1 cellular context compared by ENCODE assay signal in the genomic region with DNA sequence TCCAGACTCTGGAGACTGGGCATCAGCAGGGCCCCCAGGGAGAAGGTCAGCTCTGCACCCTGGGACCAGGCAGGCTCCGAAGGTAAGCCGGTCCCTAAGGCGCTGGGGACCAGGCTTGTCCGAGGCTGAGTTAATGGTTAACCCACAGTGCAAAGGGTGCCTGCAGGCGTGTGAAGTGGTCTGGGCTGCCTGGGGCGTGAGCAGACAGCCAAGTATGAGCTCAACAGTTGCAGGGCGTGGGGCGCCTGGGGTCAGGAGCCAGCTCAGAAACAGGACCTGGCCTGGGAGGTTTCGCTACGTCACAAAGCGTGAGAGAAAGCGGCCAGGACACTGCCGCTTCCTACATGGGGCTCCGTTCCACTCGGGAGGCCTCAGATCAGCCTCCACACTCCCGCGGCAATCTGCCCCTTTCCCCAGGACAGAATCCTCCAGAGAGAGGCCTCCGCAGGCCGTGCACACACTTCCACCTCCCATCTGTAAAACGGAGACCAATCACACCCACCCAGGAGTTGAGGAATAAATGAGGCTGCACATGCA.
TF ChIP-seq lines count a peak whose summit lies in the region.

No MANE protein-coding gene starts in this region.

TF ChIP-seq in HepG2, 621 proteins besides CTCF, POLR2A, EP300 and RAD21 (continued from another document and continues in another):
- TF ChIP-seq GZF1 (CRISPR knock-in tag; IDR thresholded peaks at IDR 0.05) (no peak), TCF7 (IDR thresholded peaks at IDR 0.05; ENCODE audit: low read depth) (0 out of 2 replicates have a peak, but pooled peaks have one; percentile 36), ZNF709 (CRISPR knock-in tag; IDR thresholded peaks at IDR 0.05) (no peak), ZNF124 (CRISPR knock-in tag; IDR thresholded peaks at IDR 0.05) (no peak), CENPT (CRISPR knock-in tag; IDR thresholded peaks at IDR 0.05; ENCODE audit: low read depth) (no peak), ZBTB20 (CRISPR knock-in tag; IDR thresholded peaks at IDR 0.05; ENCODE audit: borderline replicate concordance, low read depth) (peak; percentile 19; the same call in 1 of the 2 replicates), MYNN (CRISPR knock-in tag; IDR thresholded peaks at IDR 0.05; ENCODE audit: low read depth) (no peak), BHLHE40 (IDR thresholded peaks at IDR 0.05; ENCODE audit: low read length) (peak; percentile 82), JUN (CRISPR knock-in tag; IDR thresholded peaks at IDR 0.05) (peak; percentile 65; the same call in 1 of the 2 replicates), ZNF34 (CRISPR knock-in tag; IDR thresholded peaks at IDR 0.05; ENCODE audit: borderline replicate concordance) (0 out of 2 replicates have a peak, but pooled peaks have one; percentile 49), SIX4 (CRISPR knock-in tag; IDR thresholded peaks at IDR 0.05) (peak; percentile 64; the same call in 1 of the 2 replicates), ZFX (CRISPR knock-in tag; IDR thresholded peaks at IDR 0.05; ENCODE audit: low read depth) (peak; percentile 80), ZBTB7B (CRISPR knock-in tag; IDR thresholded peaks at IDR 0.05) (peak; percentile 89), ZNF451 (CRISPR knock-in tag; IDR thresholded peaks at IDR 0.05) (no peak), ZNF607 (CRISPR knock-in tag; IDR thresholded peaks at IDR 0.05; ENCODE audit: borderline replicate concordance) (0 out of 2 replicates have a peak, but pooled peaks have one; percentile 34), ZKSCAN5 (CRISPR knock-in tag; IDR thresholded peaks at IDR 0.05) (no peak), POGZ (CRISPR knock-in tag; IDR thresholded peaks at IDR 0.05) (no peak), NFE2L2 (IDR thresholded peaks at IDR 0.05; ENCODE audit: low read length) (no peak), ZNF547 (CRISPR knock-in tag; IDR thresholded peaks at IDR 0.05) (peak; percentile 41; the same call in 1 of the 2 replicates), BRCA1 (CRISPR knock-in tag; IDR thresholded peaks at IDR 0.05) (peak; percentile 91; the same call in 1 of the 2 replicates), SOX6 (IDR thresholded peaks at IDR 0.05) (no peak), SOX6 (CRISPR knock-in tag; IDR thresholded peaks at IDR 0.05) (peak; percentile 82), AGO1 (IDR thresholded peaks at IDR 0.05; ENCODE audit: low read depth, low read length, poor library complexity, severe bottlenecking) (no peak), ZNF614 (CRISPR knock-in tag; IDR thresholded peaks at IDR 0.05; ENCODE audit: borderline replicate concordance) (peak; percentile 61; the same call in 1 of the 2 replicates), CBFB (CRISPR knock-in tag; IDR thresholded peaks at IDR 0.05) (peak; percentile 81; the same call in 1 of the 2 replicates), AGO2 (optimal IDR thresholded peaks at IDR 0.05; ENCODE audit: low read depth, low read length) (no peak)
- TF ChIP-seq, protein P1, sequence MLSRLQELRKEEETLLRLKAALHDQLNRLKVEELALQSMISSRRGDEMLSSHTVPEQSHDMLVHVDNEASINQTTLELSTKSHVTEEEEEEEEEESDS (CRISPR knock-in tag; IDR thresholded peaks at IDR 0.05; ENCODE audit: borderline replicate concordance): no peak
- TF ChIP-seq, protein P2, sequence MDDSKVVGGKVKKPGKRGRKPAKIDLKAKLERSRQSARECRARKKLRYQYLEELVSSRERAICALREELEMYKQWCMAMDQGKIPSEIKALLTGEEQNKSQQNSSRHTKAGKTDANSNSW (CRISPR knock-in tag; IDR thresholded peaks at IDR 0.05; ENCODE audit: borderline replicate concordance): no peak
- TF ChIP-seq, protein P3, sequence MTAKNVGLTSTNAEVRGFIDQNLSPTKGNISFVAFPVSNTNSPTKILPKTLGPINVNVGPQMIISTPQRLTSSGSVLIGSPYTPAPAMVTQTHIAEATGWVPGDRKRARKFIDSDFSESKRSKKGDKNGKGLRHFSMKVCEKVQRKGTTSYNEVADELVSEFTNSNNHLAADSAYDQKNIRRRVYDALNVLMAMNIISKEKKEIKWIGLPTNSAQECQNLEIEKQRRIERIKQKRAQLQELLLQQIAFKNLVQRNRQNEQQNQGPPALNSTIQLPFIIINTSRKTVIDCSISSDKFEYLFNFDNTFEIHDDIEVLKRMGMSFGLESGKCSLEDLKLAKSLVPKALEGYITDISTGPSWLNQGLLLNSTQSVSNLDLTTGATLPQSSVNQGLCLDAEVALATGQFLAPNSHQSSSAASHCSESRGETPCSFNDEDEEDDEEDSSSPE (CRISPR knock-in tag; IDR thresholded peaks at IDR 0.05): no peak
- TF ChIP-seq, protein P4, sequence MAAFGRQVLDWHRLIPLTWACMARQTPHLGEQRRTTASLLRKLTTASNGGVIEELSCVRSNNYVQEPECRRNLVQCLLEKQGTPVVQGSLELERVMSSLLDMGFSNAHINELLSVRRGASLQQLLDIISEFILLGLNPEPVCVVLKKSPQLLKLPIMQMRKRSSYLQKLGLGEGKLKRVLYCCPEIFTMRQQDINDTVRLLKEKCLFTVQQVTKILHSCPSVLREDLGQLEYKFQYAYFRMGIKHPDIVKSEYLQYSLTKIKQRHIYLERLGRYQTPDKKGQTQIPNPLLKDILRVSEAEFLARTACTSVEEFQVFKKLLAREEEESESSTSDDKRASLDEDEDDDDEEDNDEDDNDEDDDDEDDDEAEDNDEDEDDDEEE (CRISPR knock-in tag; IDR thresholded peaks at IDR 0.05): no peak
- TF ChIP-seq, protein P5, sequence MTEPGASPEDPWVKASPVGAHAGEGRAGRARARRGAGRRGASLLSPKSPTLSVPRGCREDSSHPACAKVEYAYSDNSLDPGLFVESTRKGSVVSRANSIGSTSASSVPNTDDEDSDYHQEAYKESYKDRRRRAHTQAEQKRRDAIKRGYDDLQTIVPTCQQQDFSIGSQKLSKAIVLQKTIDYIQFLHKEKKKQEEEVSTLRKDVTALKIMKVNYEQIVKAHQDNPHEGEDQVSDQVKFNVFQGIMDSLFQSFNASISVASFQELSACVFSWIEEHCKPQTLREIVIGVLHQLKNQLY (CRISPR knock-in tag; IDR thresholded peaks at IDR 0.05): peak; percentile 96
- TF ChIP-seq, protein P6, sequence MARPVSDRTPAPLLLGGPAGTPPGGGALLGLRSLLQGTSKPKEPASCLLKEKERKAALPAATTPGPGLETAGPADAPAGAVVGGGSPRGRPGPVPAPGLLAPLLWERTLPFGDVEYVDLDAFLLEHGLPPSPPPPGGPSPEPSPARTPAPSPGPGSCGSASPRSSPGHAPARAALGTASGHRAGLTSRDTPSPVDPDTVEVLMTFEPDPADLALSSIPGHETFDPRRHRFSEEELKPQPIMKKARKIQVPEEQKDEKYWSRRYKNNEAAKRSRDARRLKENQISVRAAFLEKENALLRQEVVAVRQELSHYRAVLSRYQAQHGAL (CRISPR knock-in tag; IDR thresholded peaks at IDR 0.05; ENCODE audit: not compliant biosample characterization): no peak
- TF ChIP-seq, protein P7, sequence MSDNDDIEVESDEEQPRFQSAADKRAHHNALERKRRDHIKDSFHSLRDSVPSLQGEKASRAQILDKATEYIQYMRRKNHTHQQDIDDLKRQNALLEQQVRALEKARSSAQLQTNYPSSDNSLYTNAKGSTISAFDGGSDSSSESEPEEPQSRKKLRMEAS (IDR thresholded peaks at IDR 0.05): peak; percentile 63
- TF ChIP-seq, protein P8, sequence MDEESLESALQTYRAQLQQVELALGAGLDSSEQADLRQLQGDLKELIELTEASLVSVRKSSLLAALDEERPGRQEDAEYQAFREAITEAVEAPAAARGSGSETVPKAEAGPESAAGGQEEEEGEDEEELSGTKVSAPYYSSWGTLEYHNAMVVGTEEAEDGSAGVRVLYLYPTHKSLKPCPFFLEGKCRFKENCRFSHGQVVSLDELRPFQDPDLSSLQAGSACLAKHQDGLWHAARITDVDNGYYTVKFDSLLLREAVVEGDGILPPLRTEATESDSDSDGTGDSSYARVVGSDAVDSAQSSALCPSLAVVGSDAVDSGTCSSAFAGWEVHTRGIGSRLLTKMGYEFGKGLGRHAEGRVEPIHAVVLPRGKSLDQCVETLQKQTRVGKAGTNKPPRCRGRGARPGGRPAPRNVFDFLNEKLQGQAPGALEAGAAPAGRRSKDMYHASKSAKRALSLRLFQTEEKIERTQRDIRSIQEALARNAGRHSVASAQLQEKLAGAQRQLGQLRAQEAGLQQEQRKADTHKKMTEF (CRISPR knock-in tag; IDR thresholded peaks at IDR 0.05): peak; percentile 79; the same call in 1 of the 2 replicates
- TF ChIP-seq, protein P9, sequence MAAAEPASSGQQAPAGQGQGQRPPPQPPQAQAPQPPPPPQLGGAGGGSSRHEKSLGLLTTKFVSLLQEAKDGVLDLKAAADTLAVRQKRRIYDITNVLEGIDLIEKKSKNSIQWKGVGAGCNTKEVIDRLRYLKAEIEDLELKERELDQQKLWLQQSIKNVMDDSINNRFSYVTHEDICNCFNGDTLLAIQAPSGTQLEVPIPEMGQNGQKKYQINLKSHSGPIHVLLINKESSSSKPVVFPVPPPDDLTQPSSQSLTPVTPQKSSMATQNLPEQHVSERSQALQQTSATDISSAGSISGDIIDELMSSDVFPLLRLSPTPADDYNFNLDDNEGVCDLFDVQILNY (CRISPR knock-in tag; conservative IDR thresholded peaks at IDR 0.05): no peak
- TF ChIP-seq, protein P10, sequence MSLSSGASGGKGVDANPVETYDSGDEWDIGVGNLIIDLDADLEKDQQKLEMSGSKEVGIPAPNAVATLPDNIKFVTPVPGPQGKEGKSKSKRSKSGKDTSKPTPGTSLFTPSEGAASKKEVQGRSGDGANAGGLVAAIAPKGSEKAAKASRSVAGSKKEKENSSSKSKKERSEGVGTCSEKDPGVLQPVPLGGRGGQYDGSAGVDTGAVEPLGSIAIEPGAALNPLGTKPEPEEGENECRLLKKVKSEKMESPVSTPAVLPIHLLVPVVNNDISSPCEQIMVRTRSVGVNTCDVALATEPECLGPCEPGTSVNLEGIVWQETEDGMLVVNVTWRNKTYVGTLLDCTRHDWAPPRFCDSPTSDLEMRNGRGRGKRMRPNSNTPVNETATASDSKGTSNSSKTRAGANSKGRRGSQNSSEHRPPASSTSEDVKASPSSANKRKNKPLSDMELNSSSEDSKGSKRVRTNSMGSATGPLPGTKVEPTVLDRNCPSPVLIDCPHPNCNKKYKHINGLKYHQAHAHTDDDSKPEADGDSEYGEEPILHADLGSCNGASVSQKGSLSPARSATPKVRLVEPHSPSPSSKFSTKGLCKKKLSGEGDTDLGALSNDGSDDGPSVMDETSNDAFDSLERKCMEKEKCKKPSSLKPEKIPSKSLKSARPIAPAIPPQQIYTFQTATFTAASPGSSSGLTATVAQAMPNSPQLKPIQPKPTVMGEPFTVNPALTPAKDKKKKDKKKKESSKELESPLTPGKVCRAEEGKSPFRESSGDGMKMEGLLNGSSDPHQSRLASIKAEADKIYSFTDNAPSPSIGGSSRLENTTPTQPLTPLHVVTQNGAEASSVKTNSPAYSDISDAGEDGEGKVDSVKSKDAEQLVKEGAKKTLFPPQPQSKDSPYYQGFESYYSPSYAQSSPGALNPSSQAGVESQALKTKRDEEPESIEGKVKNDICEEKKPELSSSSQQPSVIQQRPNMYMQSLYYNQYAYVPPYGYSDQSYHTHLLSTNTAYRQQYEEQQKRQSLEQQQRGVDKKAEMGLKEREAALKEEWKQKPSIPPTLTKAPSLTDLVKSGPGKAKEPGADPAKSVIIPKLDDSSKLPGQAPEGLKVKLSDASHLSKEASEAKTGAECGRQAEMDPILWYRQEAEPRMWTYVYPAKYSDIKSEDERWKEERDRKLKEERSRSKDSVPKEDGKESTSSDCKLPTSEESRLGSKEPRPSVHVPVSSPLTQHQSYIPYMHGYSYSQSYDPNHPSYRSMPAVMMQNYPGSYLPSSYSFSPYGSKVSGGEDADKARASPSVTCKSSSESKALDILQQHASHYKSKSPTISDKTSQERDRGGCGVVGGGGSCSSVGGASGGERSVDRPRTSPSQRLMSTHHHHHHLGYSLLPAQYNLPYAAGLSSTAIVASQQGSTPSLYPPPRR (CRISPR knock-in tag; IDR thresholded peaks at IDR 0.05; ENCODE audit: borderline replicate concordance): peak; percentile 97
- TF ChIP-seq, protein P11, sequence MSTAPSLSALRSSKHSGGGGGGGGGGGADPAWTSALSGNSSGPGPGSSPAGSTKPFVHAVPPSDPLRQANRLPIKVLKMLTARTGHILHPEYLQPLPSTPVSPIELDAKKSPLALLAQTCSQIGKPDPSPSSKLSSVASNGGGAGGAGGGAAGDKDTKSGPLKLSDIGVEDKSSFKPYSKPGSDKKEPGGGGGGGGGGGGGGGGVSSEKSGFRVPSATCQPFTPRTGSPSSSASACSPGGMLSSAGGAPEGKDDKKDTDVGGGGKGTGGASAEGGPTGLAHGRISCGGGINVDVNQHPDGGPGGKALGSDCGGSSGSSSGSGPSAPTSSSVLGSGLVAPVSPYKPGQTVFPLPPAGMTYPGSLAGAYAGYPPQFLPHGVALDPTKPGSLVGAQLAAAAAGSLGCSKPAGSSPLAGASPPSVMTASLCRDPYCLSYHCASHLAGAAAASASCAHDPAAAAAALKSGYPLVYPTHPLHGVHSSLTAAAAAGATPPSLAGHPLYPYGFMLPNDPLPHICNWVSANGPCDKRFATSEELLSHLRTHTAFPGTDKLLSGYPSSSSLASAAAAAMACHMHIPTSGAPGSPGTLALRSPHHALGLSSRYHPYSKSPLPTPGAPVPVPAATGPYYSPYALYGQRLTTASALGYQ (CRISPR knock-in tag; IDR thresholded peaks at IDR 0.05): peak; percentile 93
- TF ChIP-seq, protein P12, sequence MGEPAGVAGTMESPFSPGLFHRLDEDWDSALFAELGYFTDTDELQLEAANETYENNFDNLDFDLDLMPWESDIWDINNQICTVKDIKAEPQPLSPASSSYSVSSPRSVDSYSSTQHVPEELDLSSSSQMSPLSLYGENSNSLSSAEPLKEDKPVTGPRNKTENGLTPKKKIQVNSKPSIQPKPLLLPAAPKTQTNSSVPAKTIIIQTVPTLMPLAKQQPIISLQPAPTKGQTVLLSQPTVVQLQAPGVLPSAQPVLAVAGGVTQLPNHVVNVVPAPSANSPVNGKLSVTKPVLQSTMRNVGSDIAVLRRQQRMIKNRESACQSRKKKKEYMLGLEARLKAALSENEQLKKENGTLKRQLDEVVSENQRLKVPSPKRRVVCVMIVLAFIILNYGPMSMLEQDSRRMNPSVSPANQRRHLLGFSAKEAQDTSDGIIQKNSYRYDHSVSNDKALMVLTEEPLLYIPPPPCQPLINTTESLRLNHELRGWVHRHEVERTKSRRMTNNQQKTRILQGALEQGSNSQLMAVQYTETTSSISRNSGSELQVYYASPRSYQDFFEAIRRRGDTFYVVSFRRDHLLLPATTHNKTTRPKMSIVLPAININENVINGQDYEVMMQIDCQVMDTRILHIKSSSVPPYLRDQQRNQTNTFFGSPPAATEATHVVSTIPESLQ (CRISPR knock-in tag; conservative IDR thresholded peaks at IDR 0.05): no peak
- TF ChIP-seq, protein P13, sequence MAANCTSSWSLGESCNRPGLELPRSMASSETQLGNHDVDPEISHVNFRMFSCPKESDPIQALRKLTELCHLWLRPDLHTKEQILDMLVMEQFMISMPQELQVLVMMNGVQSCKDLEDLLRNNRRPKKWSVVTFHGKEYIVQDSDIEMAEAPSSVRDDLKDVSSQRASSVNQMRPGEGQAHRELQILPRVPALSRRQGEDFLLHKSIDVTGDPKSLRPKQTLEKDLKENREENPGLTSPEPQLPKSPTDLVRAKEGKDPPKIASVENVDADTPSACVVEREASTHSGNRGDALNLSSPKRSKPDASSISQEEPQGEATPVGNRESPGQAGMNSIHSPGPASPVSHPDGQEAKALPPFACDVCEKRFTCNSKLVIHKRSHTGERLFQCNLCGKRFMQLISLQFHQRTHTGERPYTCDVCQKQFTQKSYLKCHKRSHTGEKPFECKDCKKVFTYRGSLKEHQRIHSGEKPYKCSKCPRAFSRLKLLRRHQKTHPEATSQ (CRISPR knock-in tag; IDR thresholded peaks at IDR 0.05; ENCODE audit: borderline replicate concordance): no peak
